34 cellular contexts compared by ENCODE assay signal in the genomic region with DNA sequence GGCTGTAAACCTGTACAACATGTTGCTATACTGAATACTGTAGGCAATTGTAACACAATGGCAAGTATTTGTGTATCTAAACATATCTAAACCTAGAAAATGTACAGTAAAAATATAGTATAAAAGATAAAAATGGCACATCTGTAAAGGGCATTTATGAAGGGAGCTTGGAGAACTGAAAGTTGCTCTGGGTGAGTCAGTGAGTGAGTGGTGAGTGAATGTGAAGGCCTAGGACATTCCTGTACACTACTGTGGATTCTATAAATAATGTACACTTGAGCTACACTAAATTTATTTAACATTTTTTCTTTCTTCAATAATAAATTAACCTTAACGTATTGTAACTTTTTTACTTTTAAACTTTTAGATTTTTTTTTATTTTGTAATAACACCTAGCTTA. TPM values are rescaled to one million over a fixed set of nuclear protein-coding genes. Genes with fewer than 3 reads are reported as not detected.
"Had no signal": no experiment of that assay in that cellular context is flagged by ENCODE, and none has a peak within 500 bp of the region (broad histone marks: within the 10 kb centered on the region; RNA-seq: fewer than 3 reads in every experiment).

No MANE protein-coding gene starts in this region.

- H3K27me3 ChIP-seq: ascending aorta, body of pancreas, SJSA1 had no signal

- H3K9me3 ChIP-seq: ascending aorta, body of pancreas, SJSA1 had no signal

- H3K27ac ChIP-seq: ascending aorta, body of pancreas, SJSA1 had no signal

- H3K4me3 ChIP-seq: ascending aorta, body of pancreas, K562, SJSA1 had no signal

- DNase-seq: activated CD4-positive, alpha-beta T cell treated with anti-CD3 and anti-CD28 coated beads for 48 hours; activated CD4-positive, alpha-beta T cell treated with anti-CD3 and anti-CD28 coated beads, Interleukin-2, amount 50 U/mL, for 4 hours; activated CD4-positive, CD25-positive, alpha-beta regulatory T cell treated with anti-CD3 and anti-CD28 coated beads, Interleukin-2, amount 50 U/mL, for 72 hours; activated CD8-positive, alpha-beta memory T cell treated with anti-CD3 and anti-CD28 coated beads, Interleukin-2, amount 50 U/mL, for 48 hours; activated CD8-positive, alpha-beta T cell treated with anti-CD3 and anti-CD28 coated beads, Interleukin-2, amount 10 ng/mL, durations not matched to agents 7 days and 5 days; activated effector memory CD4-positive, alpha-beta T cell treated with Interleukin-2 at 50 U/mL for 16 hours; activated naive CD4-positive, alpha-beta T cell treated with Interleukin-2 at 50 U/mL for 16 hours; activated naive CD8-positive, alpha-beta T cell treated with anti-CD3 and anti-CD28 coated beads, Interleukin-2, amount 50 U/mL, for 24 hours; activated T-cell treated with anti-CD3 and anti-CD28 coated beads, Interleukin-2, amount 50 U/mL, for 24 hours; amniotic stem cell; body of pancreas; central memory CD4-positive, alpha-beta T cell; Karpas-422; MM.1S; NCI-H146; NCI-H187 treated with DMSO at 0.1 percent for 48 hours; NCI-H2171 treated with DMSO at 0.1 percent for 48 hours; NCI-H226; NCI-H526 treated with DMSO at 0.1 percent for 48 hours; NCI-H82; Right ventricle myocardium superior; RPMI8226; SW 1271 had no signal

- FAIRE-seq: bronchial epithelial cell, K562 had no signal

- ATAC-seq: activated CD8-positive, alpha-beta T cell treated with anti-CD3 and anti-CD28 coated beads, Interleukin-2, amount 10 ng/mL, durations not matched to agents 7 days and 5 days; activated naive CD4-positive, alpha-beta T cell treated with anti-CD3 and anti-CD28 coated beads, Interleukin-2, amount 50 U/mL, for 72 hours; activated naive CD8-positive, alpha-beta T cell treated with anti-CD3 and anti-CD28 coated beads, Interleukin-2, amount 50 U/mL, for 24 hours; body of pancreas; K562; SK-N-SH treated with all-trans-retinoic acid at 6 μM for 48 hours; WTC11 had no signal

- H3K36me3 ChIP-seq: ascending aorta, SJSA1 had no signal

- H3K4me1 ChIP-seq: ascending aorta had no signal

RNA-seq across cellular contexts. Expression of a gene that starts 5.0 kb away (rescaled TPM):
- total RNA-seq: activated CD8-positive, alpha-beta T cell treated with anti-CD3 and anti-CD28 coated beads, Interleukin-2, amount 10 ng/mL, durations not matched to agents 7 days and 5 days; activated naive CD4-positive, alpha-beta T cell treated with anti-CD3 and anti-CD28 coated beads, Interleukin-2, amount 50 U/mL, for 72 hours; activated T-helper 1 cell treated with anti-CD3 and anti-CD28 coated beads, Interleukin-12 subunit alpha, Interleukin-12 subunit beta, Interleukin-2, Interleukin-4 antibody, amounts not matched to agents 30 ng/mL and 10 ng/mL and 1 ng/mL, durations not matched to agents 14 hours and 24 hours and 36 hours; K562; NCI-H460; OCI-LY7; T-helper 1 cell treated with Interleukin-12 subunit alpha and Interleukin-12 subunit beta and Interleukin-4 antibody, amounts not matched to agents 30 ng/mL and 1 ng/mL, for 36 hours had no signal
- polyA plus RNA-seq: K562 had no signal
